Comparison of ENCODE assay signal across 20 cellular contexts in genomic region chr5:72346396-72346795, GRCh38. TPM values are rescaled to one million over a fixed set of nuclear protein-coding genes. Genes with fewer than 3 reads are reported as not detected.
DNase-seq lines count a peak whose midpoint lies in the region; ATAC-seq, FAIRE-seq and TF ChIP-seq lines count a peak whose summit lies in the region.
"Had no signal": no experiment of that assay in that cellular context is flagged by ENCODE, and none has a peak within 500 bp of the region (broad histone marks: within the 10 kb centered on the region; RNA-seq: fewer than 3 reads in every experiment).

No MANE protein-coding gene starts in this region.

- H3K4me3 ChIP-seq in body of pancreas (no peak overlapping the region), small intestine (ENCODE audit: low read depth in 1 of 2, low read length in 2 of 2) (no peak overlapping the region)
- H3K4me3 ChIP-seq: BLaER1 treated with 17β-estradiol and CSF1 and Interleukin-3, amounts not matched to agents 10 nM and 100 nM had no signal

- no peaks in the 10 kb centered on the region for H3K27me3 Mint-ChIP-seq in HFFc6 (ENCODE audit: insufficient read depth)
- H3K27me3 Mint-ChIP-seq: CD8-positive, alpha-beta memory T cell had no signal

- intact Hi-C loops in body of pancreas (cut with DNase I): no loop called here
- intact Hi-C loops in left cardiac atrium (cut with DNase I): no loop called here

- ATAC-seq in body of pancreas (no peak), left cardiac atrium (no peak)

- DNase-seq in DMS53 (lab: John Stamatoyannopoulos, UW): peak; percentile 15
- no peak for DNase-seq in DMS53 treated with DMSO at 0.1 percent for 48 hours (lab: John Stamatoyannopoulos, UW; ENCODE audit: unreplicated experiment)
- DNase-seq in HFFc6: no peak
- peak; percentile 49 to 70 (median 52) for DNase-seq in body of pancreas
- DNase-seq in small intestine: peak; percentile 23
- no peak for DNase-seq in D341Med (ENCODE audit: low spot score)
- no peak for DNase-seq in germinal center (ENCODE audit: low spot score)
- no peak for DNase-seq in left cardiac atrium
- DNase-seq: 8988T; CD8-positive, alpha-beta memory T cell; EL; MV-4-11; NCI-H1417; NCI-H187 treated with DMSO at 0.1 percent for 48 hours; NCI-H2171 treated with DMSO at 0.1 percent for 48 hours; NCI-H446 treated with DMSO at 0.1 percent for 48 hours; NK-92 treated with Interleukin-12 subunit alpha and Interleukin-12 subunit beta, amount 100 ng/mL, for 24 hours; SIG-M5 had no signal

- no peaks in the 10 kb centered on the region for H3K9me3 Mint-ChIP-seq in HFFc6
- H3K9me3 Mint-ChIP-seq: CD8-positive, alpha-beta memory T cell had no signal

- no peaks in the 10 kb centered on the region for H3K27me3 ChIP-seq in body of pancreas
- no peaks in the 10 kb centered on the region for H3K27me3 ChIP-seq in small intestine (ENCODE audit: control insufficient read depth in 2 of 2, insufficient read depth in 2 of 2, low read length in 2 of 2)
- H3K27me3 ChIP-seq: BLaER1 treated with 17β-estradiol and CSF1 and Interleukin-3, amounts not matched to agents 10 nM and 100 nM had no signal

- H3K27ac ChIP-seq in body of pancreas (no peak overlapping the region), small intestine (ENCODE audit: low read depth in 1 of 2, low read length in 1 of 2) (no peak overlapping the region)
- H3K27ac ChIP-seq: BLaER1 treated with 17β-estradiol and CSF1 and Interleukin-3, amounts not matched to agents 10 nM and 100 nM had no signal

- WGBS in body of pancreas, 2 donors: 30 to 50% methylated on average over 2 of the region's 2 CpGs
- WGBS in small intestine, 3 donors: 51 to 81% (median 72%) methylated on average over 2 of the region's 2 CpGs

- H3K4me1 ChIP-seq in body of pancreas (peaks cover 9% of the 10 kb centered on the region), small intestine (ENCODE audit: control insufficient read depth in 2 of 2, insufficient read depth in 1 of 2, low read depth in 1 of 2, low read length in 1 of 2) (no peaks in the 10 kb centered on the region)

- peaks cover 31% of the 10 kb centered on the region for H3K36me3 Mint-ChIP-seq in HFFc6 (ENCODE audit: low read depth)

- no peak for FAIRE-seq in small intestine (lab: Jason Lieb, UNC)
- FAIRE-seq: H54 had no signal

- peak overlapping the region; percentile 92 for H3K27ac Mint-ChIP-seq in HFFc6
- H3K27ac Mint-ChIP-seq: CD8-positive, alpha-beta memory T cell had no signal

- H3K4me1 Mint-ChIP-seq in HFFc6 (ENCODE audit: low read depth): peaks cover 49% of the 10 kb centered on the region
- H3K4me1 Mint-ChIP-seq: CD8-positive, alpha-beta memory T cell had no signal

- TF ChIP-seq POLR2A in body of pancreas (IDR thresholded peaks at IDR 0.05): no peak

- TF ChIP-seq CTCF in HFFc6 (IDR thresholded peaks at IDR 0.05) (no peak), body of pancreas (IDR thresholded peaks at IDR 0.05) (no peak)

- H3K9me3 ChIP-seq in body of pancreas (no peaks in the 10 kb centered on the region), small intestine (ENCODE audit: control insufficient read depth, low read depth) (no peaks in the 10 kb centered on the region)

- no peak overlapping the region for H3K4me3 Mint-ChIP-seq in HFFc6
- H3K4me3 Mint-ChIP-seq: CD8-positive, alpha-beta memory T cell had no signal

- H3K36me3 ChIP-seq in body of pancreas (replicated peaks in 1 of 2; ENCODE audit: insufficient read depth in 1 of 2, low read depth in 2 of 2) (peaks cover 0 to 2% of the 10 kb centered on the region in 2 donors), small intestine (ENCODE audit: control insufficient read depth in 2 of 2, insufficient read depth in 2 of 2, low read length in 2 of 2) (peaks cover 0 to 6% of the 10 kb centered on the region in 2 donors)

RNA-seq across cellular contexts. Expression of gene PTCD2, which starts 26.2 kb away (rescaled TPM):
- 10 to 100 TPM; 10.8 to 14.4 (median 12.9) TPM for total RNA-seq in HFFc6 (2021; fragmentation: NEBNext Ultra II Directional; extraction: Animal tissue kit (Norgen Biotek cat#: 25700))
- 1 to 10 TPM; 2.6 to 3.9 TPM for total RNA-seq in body of pancreas
- polyA plus RNA-seq in small intestine: 1 to 10 TPM in 1 of 3 donors, under 1 TPM in 2; 0.67 to 4.7 (median 0.81) TPM
- total RNA-seq in left cardiac atrium: 10 to 100 TPM in 1 of 2 donors, 1 to 10 TPM in 1; 8.5 to 12.4 TPM

RNA-seq across cellular contexts. Expression of gene MRPS27, which starts 26.4 kb away (rescaled TPM):
- total RNA-seq in HFFc6 (2021; fragmentation: NEBNext Ultra II Directional; extraction: Animal tissue kit (Norgen Biotek cat#: 25700)): 10 to 100 TPM; 46.1 to 74.1 (median 57.9) TPM
- total RNA-seq in body of pancreas (10 to 100 TPM; 25.4 to 52.7 TPM), left cardiac atrium (10 to 100 TPM; 46.0 to 50.1 TPM)
- polyA plus RNA-seq in small intestine: 10 to 100 TPM; 11.9 to 45.5 (median 13.8) TPM

Comparison
In these comparisons a context has a peak if more than half of its experiments do, and no peak if none do; other contexts are left out.
1. DNase-seq: peak in DMS53 (single experiment), body of pancreas (4 of 4) and small intestine (single experiment); none in DMS53 treated with DMSO at 0.1 percent for 48 hours (single experiment), HFFc6 (single experiment), D341Med (single experiment), germinal center (single experiment) and left cardiac atrium (single experiment).